8 cellular contexts compared by ENCODE assay signal in the genomic region with DNA sequence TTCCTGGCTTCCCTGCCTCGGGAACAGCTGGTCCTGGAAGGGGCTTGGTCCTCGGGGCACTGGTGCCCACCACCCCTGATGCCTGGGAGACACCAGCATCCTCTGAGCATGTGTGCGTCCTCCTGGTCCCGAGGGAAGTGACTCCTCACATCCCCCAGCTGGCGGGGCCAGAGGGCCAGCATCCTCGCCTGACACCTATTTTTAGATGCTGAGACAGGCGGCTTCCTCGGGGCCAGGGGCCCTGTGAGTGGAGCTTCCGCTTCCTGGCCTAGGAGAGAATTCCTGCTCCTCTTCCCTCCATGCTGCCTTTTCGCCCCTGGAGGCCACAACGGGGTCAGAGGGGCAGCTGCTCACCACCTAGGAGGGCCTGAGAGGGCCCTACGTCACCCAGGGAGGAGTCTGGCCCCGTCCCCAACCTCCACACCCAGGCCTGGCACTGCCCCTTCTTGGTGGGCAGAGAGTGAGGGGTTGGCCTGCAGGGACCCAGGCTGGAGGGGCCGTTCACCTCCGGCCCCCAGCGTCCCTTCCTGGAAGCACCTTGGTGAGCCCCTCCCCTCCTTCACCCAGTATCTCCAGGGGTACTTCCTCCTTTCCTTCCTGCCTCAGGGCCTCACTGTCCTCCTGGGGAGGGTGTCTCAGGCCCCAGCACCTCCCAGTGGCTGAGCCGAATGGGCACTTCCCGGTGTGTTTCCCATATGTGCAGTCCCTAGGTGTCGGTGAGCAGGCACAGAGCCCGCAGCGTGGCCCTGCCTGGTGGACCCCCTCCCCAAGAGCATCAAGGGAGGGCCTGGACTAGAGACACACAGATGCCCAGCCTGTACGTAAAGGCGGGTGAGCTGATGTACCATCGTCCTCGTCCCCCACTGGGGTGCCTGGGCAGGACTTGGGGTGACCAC. TPM values are rescaled to one million over a fixed set of nuclear protein-coding genes. Genes with fewer than 3 reads are reported as not detected.
A peak's percentile ranks its signal among the peaks of the same experiment; 100 is the strongest.
DNase-seq lines count a peak whose midpoint lies in the region; ATAC-seq and TF ChIP-seq lines count a peak whose summit lies in the region.

No MANE protein-coding gene starts in this region.

- H3K9ac ChIP-seq in SU-DHL-6 (ENCODE audit: low read length): peak overlapping the region; percentile 23

- H3K79me2 ChIP-seq in SU-DHL-6 (ENCODE audit: insufficient read depth, low read length): peaks cover 74% of the 10 kb centered on the region

- 23% methylated on average over 3 of the region's 25 CpGs; no CpG with 5 or more reads in 1 of the 2 donors for WGBS in gastroesophageal sphincter (ENCODE audit: low coverage in 1 of 2), 2 donors
- 54 to 70% methylated on average over 25 of the region's 25 CpGs for WGBS in sigmoid colon, 2 donors

- no peaks in the 10 kb centered on the region for H3K9me2 ChIP-seq in SU-DHL-6 (replicated peaks; ENCODE audit: insufficient read depth, low read length)

- H3K4me1 ChIP-seq in gastroesophageal sphincter: peaks cover 23 to 98% (median 91%) of the 10 kb centered on the region in 3 donors
- H3K4me1 ChIP-seq in sigmoid colon: peaks cover 0 to 95% (median 93%) of the 10 kb centered on the region in 4 donors

- DNase-seq in GM06990 (ENCODE audit: extremely low read depth, insufficient read length): no peak
- peak; percentile 92 for DNase-seq in sigmoid colon
- DNase-seq in effector CD4-positive, alpha-beta T cell: no peak
- DNase-seq in GM20000 (ENCODE audit: low spot score): no peak
- DNase-seq in DMS79 treated with DMSO at 0.1 percent for 48 hours (lab: John Stamatoyannopoulos, UW): no peak

- H3K36me3 ChIP-seq in GM06990 (ENCODE audit: control insufficient read depth, insufficient read depth, low read length) (no peaks in the 10 kb centered on the region; the same call in 1 of the 2 replicates), SU-DHL-6 (ENCODE audit: low read length) (no peaks in the 10 kb centered on the region), gastroesophageal sphincter (peaks cover 0 to 5% of the 10 kb centered on the region in 2 donors), sigmoid colon (no peaks in the 10 kb centered on the region)

- H3K27me3 ChIP-seq in GM06990 (replicated peaks; ENCODE audit: control insufficient read depth, insufficient read depth, low read length) (no peaks in the 10 kb centered on the region), SU-DHL-6 (ENCODE audit: low read length) (no peaks in the 10 kb centered on the region), gastroesophageal sphincter (no peaks in the 10 kb centered on the region), sigmoid colon (no peaks in the 10 kb centered on the region)

- H3K9me3 ChIP-seq in SU-DHL-6 (ENCODE audit: insufficient read depth, low read length) (no peaks in the 10 kb centered on the region), gastroesophageal sphincter (no peaks in the 10 kb centered on the region), sigmoid colon (no peaks in the 10 kb centered on the region)

- H3K27ac ChIP-seq in SU-DHL-6 (ENCODE audit: low read depth, low read length) (peak overlapping the region; percentile 85), gastroesophageal sphincter (peak overlapping the region; percentile 79 to 100 (median 100)), sigmoid colon (peak overlapping the region; percentile 99 to 100 (median 100))

- TF ChIP-seq EP300 in gastroesophageal sphincter (IDR thresholded peaks at IDR 0.05) (no peak), sigmoid colon (IDR thresholded peaks at IDR 0.05) (no peak)

- intact Hi-C loops in sigmoid colon (cut with DNase I): loop anchor here (2.0 to 10.0 kb wide), 3 partner anchors 18 to 918 kb away; a partner anchor contains a TSS

- H3F3A ChIP-seq in SU-DHL-6 (ENCODE audit: insufficient read depth): peaks cover 71% of the 10 kb centered on the region

- peak; percentile 5 for TF ChIP-seq CTCF in GM06990 (IDR thresholded peaks at IDR 0.05; ENCODE audit: insufficient read depth, low read length, poor library complexity, severe bottlenecking)
- TF ChIP-seq CTCF in SU-DHL-6 (IDR thresholded peaks at IDR 0.05; ENCODE audit: insufficient read depth, low read length, poor library complexity, severe bottlenecking): no peak
- peak in 3 of 4 experiments; percentile 25 to 40 (median 35) for TF ChIP-seq CTCF in gastroesophageal sphincter (IDR thresholded peaks at IDR 0.05)
- peak in 1 of 4 experiments; percentile 7 for TF ChIP-seq CTCF in sigmoid colon (IDR thresholded peaks at IDR 0.05)
- no peak for TF ChIP-seq CTCF in GM20000 (IDR thresholded peaks at IDR 0.05; ENCODE audit: extremely low read depth, missing control alignments)

- H4K20me1 ChIP-seq in SU-DHL-6 (ENCODE audit: low read depth, low read length): peaks cover 18% of the 10 kb centered on the region

- peak; percentile 45 for ATAC-seq in gastroesophageal sphincter
- no peak for ATAC-seq in GM18868 (IDR thresholded peaks at IDR 0.05; ENCODE audit: unreplicated experiment)

- H3K4me3 ChIP-seq in GM06990 (replicated peaks; ENCODE audit: low read depth, low read length) (peak overlapping the region; percentile 27), SU-DHL-6 (ENCODE audit: insufficient read depth, low read length, poor library complexity, severe bottlenecking) (no peak overlapping the region), gastroesophageal sphincter (peak overlapping the region in 1 of 2 donors; percentile 9), sigmoid colon (peak overlapping the region in 2 of 4 donors; percentile 1 to 18)

- no peak for TF ChIP-seq POLR2A in gastroesophageal sphincter (IDR thresholded peaks at IDR 0.05)
- TF ChIP-seq POLR2A in sigmoid colon (IDR thresholded peaks at IDR 0.05): no peak

- H3K4me2 ChIP-seq in SU-DHL-6 (ENCODE audit: low read depth, low read length, poor library complexity, severe bottlenecking): peak overlapping the region; percentile 77

- H2AFZ ChIP-seq in SU-DHL-6 (ENCODE audit: low read depth, low read length, severe bottlenecking): no peak overlapping the region

RNA-seq across cellular contexts. Expression of a gene that starts 6.1 kb away (rescaled TPM):
- total RNA-seq in gastroesophageal sphincter (100 to 1,000 TPM; 327 to 576 (median 541) TPM), sigmoid colon (100 to 1,000 TPM; 401 to 625 (median 493) TPM)
- 100 to 1,000 TPM in 1 of 3 donors, 10 to 100 TPM in 2; 67.9 to 313 (median 90.6) TPM for polyA plus RNA-seq in sigmoid colon

RNA-seq across cellular contexts. Expression of a gene that starts 17.4 kb away (rescaled TPM):
- total RNA-seq in gastroesophageal sphincter: 10 to 100 TPM; 54.8 to 70.2 (median 66.3) TPM
- 10 to 100 TPM; 45.1 to 60.1 (median 53.2) TPM for total RNA-seq in sigmoid colon
- 10 to 100 TPM; 43.7 to 51.1 (median 47.7) TPM for polyA plus RNA-seq in sigmoid colon

Comparison
In these comparisons a context has a peak if more than half of its experiments do, and no peak if none do; other contexts are left out.
1. CTCF ChIP-seq: peak in GM06990 (single experiment) and gastroesophageal sphincter (3 of 4); none in SU-DHL-6 (single experiment) and GM20000 (single experiment).
2. Peak in every context shown above with its lines, with median percentiles within 50 percentile points of each other: H3K27ac ChIP-seq.